ENCODE assay signal across 13 cellular contexts in the genomic region with DNA sequence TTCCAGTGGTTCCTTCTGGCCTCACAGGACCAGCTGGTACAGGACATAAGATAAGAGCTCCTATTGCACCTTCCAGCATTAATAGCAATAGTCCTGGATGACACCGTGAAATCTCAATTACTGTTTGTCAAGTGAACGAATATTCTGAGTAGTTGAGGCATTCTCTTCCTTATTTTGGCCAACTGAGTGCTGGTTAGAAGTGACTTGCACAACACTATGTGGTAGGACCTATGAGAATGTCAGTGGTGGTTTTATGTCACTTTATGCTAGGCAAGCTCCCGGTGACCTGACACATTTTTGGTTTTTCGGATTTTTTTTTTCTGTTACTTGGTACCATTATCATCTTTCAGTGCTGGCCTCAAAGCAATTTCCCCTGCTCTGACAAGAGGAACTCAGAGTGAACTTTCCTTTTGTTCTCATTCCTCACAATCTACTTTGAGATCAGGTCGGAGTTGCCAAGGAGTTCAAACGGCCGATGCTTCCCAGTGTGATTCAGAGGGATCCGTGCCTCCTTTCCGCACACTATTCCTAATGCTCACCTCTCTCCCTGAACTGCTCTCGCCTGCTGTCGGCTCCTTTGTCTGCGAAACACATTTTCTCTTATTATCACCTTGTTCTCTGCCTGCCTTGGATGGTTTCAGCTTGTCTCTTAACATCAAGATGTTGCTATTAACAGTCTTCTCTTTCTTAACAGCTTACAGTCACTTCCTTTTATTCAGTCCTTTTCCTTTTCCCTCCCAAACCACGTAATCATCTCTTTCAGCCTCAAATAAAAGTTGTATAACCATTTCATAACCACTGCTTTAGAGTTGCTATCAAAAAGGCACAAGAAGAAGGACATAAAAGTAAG.
DNase-seq lines count a peak whose midpoint lies in the region; ATAC-seq and TF ChIP-seq lines count a peak whose summit lies in the region.
"Had no signal": no experiment of that assay in that cellular context is flagged by ENCODE, and none has a peak within 500 bp of the region (broad histone marks: within the 10 kb centered on the region; RNA-seq: fewer than 3 reads in every experiment).

No MANE protein-coding gene starts in this region.

- H3K36me3 Mint-ChIP-seq in stimulated activated effector memory CD8-positive, alpha-beta T cell treated with anti-CD3 and anti-CD28 coated beads, Interleukin-12 subunit alpha, Interleukin-12 subunit beta, amount 100 ng/mL, for 72 hours = peaks cover 7% of the 10 kb centered on the region

- H3K4me3 ChIP-seq in RWPE2 (ENCODE audit: severe bottlenecking) = no peak overlapping the region
- no peak overlapping the region for H3K4me3 ChIP-seq in fibroblast of mammary gland (ENCODE audit: control insufficient read depth, low read depth, low read length)
- peak overlapping the region; percentile 27 to 42 for H3K4me3 ChIP-seq in neutrophil (ENCODE audit: low read depth in 1 of 2, low read length in 1 of 2)

- H3K9me3 ChIP-seq in RWPE2 (ENCODE audit: severe bottlenecking) (no peaks in the 10 kb centered on the region), neutrophil (no peaks in the 10 kb centered on the region)

- no peaks in the 10 kb centered on the region for H3K27me3 ChIP-seq in RWPE2 (ENCODE audit: insufficient read depth, poor library complexity, severe bottlenecking)
- H3K27me3 ChIP-seq in neutrophil = no peaks in the 10 kb centered on the region
- H3K27me3 ChIP-seq: brain microvascular endothelial cell had no signal

- TF ChIP-seq CTCF in RWPE2 (IDR thresholded peaks at IDR 0.05; ENCODE audit: poor library complexity, severe bottlenecking) = no peak
- no peak for TF ChIP-seq CTCF in fibroblast of mammary gland (conservative IDR thresholded peaks at IDR 0.05; ENCODE audit: control insufficient read depth, insufficient read depth, low read depth, low read length)
- no peak for TF ChIP-seq CTCF in neutrophil (IDR thresholded peaks at IDR 0.05)

- H3K4me1 Mint-ChIP-seq in stimulated activated effector memory CD8-positive, alpha-beta T cell treated with anti-CD3 and anti-CD28 coated beads, Interleukin-12 subunit alpha, Interleukin-12 subunit beta, amount 100 ng/mL, for 72 hours = peaks cover 6% of the 10 kb centered on the region
- H3K4me1 Mint-ChIP-seq: nephron progenitor cell had no signal

- H3K9me3 Mint-ChIP-seq in stimulated activated effector memory CD8-positive, alpha-beta T cell treated with anti-CD3 and anti-CD28 coated beads, Interleukin-12 subunit alpha, Interleukin-12 subunit beta, amount 100 ng/mL, for 72 hours = no peaks in the 10 kb centered on the region
- H3K9me3 Mint-ChIP-seq: activated T-cell treated with anti-CD3 and anti-CD28 coated beads, Interleukin-2, amount 50 U/mL, for 4 hours; nephron progenitor cell had no signal

- no peak overlapping the region for H3K27ac ChIP-seq in RWPE2 (ENCODE audit: poor library complexity, severe bottlenecking)
- H3K27ac ChIP-seq in neutrophil = peak overlapping the region; percentile 75
- H3K27ac ChIP-seq: brain microvascular endothelial cell had no signal

- no peak overlapping the region for H3K4me3 Mint-ChIP-seq in stimulated activated effector memory CD8-positive, alpha-beta T cell treated with anti-CD3 and anti-CD28 coated beads, Interleukin-12 subunit alpha, Interleukin-12 subunit beta, amount 100 ng/mL, for 72 hours
- H3K4me3 Mint-ChIP-seq: activated T-cell treated with anti-CD3 and anti-CD28 coated beads, Interleukin-2, amount 50 U/mL, for 4 hours; nephron progenitor cell had no signal

- H3K36me3 ChIP-seq in RWPE2 (ENCODE audit: low read depth) (peaks cover 5% of the 10 kb centered on the region), neutrophil (peaks cover 5% of the 10 kb centered on the region)

- peak; percentile 35 for DNase-seq in GF-D8 (lab: John Stamatoyannopoulos, UW)
- DNase-seq in RWPE2 (ENCODE audit: low spot score) = no peak
- peak; percentile 15 for DNase-seq in fibroblast of mammary gland (ENCODE audit: low read depth)
- no peak for DNase-seq in medulla oblongata (ENCODE audit: extremely low spot score)
- DNase-seq in stimulated activated effector memory CD8-positive, alpha-beta T cell treated with anti-CD3 and anti-CD28 coated beads, Interleukin-12 subunit alpha, Interleukin-12 subunit beta, amount 100 ng/mL, for 72 hours (ENCODE audit: low spot score in 2 of 2) = no peak
- DNase-seq: activated T-cell treated with anti-CD3 and anti-CD28 coated beads, Interleukin-2, amount 50 U/mL, for 4 hours; brain microvascular endothelial cell; MM.1S; nephron progenitor cell had no signal

- no peaks in the 10 kb centered on the region for H3K4me1 ChIP-seq in RWPE2 (ENCODE audit: insufficient read depth, poor library complexity, severe bottlenecking)
- peaks cover 15 to 20% of the 10 kb centered on the region in 2 experiments for H3K4me1 ChIP-seq in neutrophil (ENCODE audit: control insufficient read depth in 1 of 2, insufficient read depth in 1 of 2, low read depth in 1 of 2, low read length in 1 of 2)

- ATAC-seq in RWPE2 (ENCODE audit: low read depth) (0 out of 3 replicates have a peak, but pooled peaks have one; percentile 37), GM18867 (IDR thresholded peaks at IDR 0.05; ENCODE audit: unreplicated experiment) (no peak), GM19023 (IDR thresholded peaks at IDR 0.05; ENCODE audit: unreplicated experiment) (no peak)
- ATAC-seq in stimulated activated effector memory CD8-positive, alpha-beta T cell treated with anti-CD3 and anti-CD28 coated beads, Interleukin-12 subunit alpha, Interleukin-12 subunit beta, amount 100 ng/mL, for 72 hours = no peak
- ATAC-seq: activated CD4-positive, CD25-positive, alpha-beta regulatory T cell treated with anti-CD3 and anti-CD28 coated beads, Interleukin-2, amount 50 U/mL, for 24 hours; activated T-cell treated with anti-CD3 and anti-CD28 coated beads, Interleukin-2, amount 50 U/mL, for 4 hours had no signal

- H3K27ac Mint-ChIP-seq in stimulated activated effector memory CD8-positive, alpha-beta T cell treated with anti-CD3 and anti-CD28 coated beads, Interleukin-12 subunit alpha, Interleukin-12 subunit beta, amount 100 ng/mL, for 72 hours = no peak overlapping the region
- H3K27ac Mint-ChIP-seq: nephron progenitor cell had no signal

Comparison
In these comparisons a context has a peak if more than half of its experiments do, and no peak if none do; other contexts are left out.
1. DNase-seq: peak in GF-D8 (single experiment) and fibroblast of mammary gland (single experiment); none in RWPE2 (single experiment), medulla oblongata (single experiment) and stimulated activated effector memory CD8-positive, alpha-beta T cell treated with anti-CD3 and anti-CD28 coated beads, Interleukin-12 subunit alpha, Interleukin-12 subunit beta, amount 100 ng/mL, for 72 hours (0 of 2).
2. H3K4me3 ChIP-seq: peak in neutrophil (2 of 2); none in RWPE2 (single experiment) and fibroblast of mammary gland (single experiment).